In genomic region chr7:2821161-2821841, GRCh38 we compare ENCODE assay signal across 8 cellular contexts. TPM values are rescaled to one million over a fixed set of nuclear protein-coding genes. Genes with fewer than 3 reads are reported as not detected.
DNase-seq lines count a peak whose midpoint lies in the region; ATAC-seq and TF ChIP-seq lines count a peak whose summit lies in the region.

No MANE protein-coding gene starts in this region.

- no peak overlapping the region for H3K9ac ChIP-seq in liver (ENCODE audit: low read depth in 1 of 2, low read length in 2 of 2)

- peak overlapping the region; percentile 41 to 95 (median 46) for H3K27ac Mint-ChIP-seq in IgD-negative memory B cell

- WGBS in liver = 66% methylated on average over 12 of the region's 12 CpGs

- H3K27ac ChIP-seq in liver (ENCODE audit: low read depth in 1 of 2, low read length in 2 of 2) = peak overlapping the region; percentile 61 to 62

- H3K4me1 ChIP-seq in BE2C (peaks cover 4% of the 10 kb centered on the region), liver (ENCODE audit: control insufficient read depth in 4 of 4, insufficient read depth in 4 of 4, low read length in 3 of 4) (peaks cover 4 to 19% (median 14%) of the 10 kb centered on the region in 4 donors)

- H3K9me3 ChIP-seq in BE2C = no peaks in the 10 kb centered on the region
- no peaks in the 10 kb centered on the region for H3K9me3 ChIP-seq in liver (ENCODE audit: control insufficient read depth in 4 of 4, low read length in 3 of 4)

- H3K27me3 ChIP-seq in BE2C = no peaks in the 10 kb centered on the region
- no peaks in the 10 kb centered on the region for H3K27me3 ChIP-seq in liver (ENCODE audit: control insufficient read depth in 4 of 4, insufficient read depth in 4 of 4, low read length in 3 of 4)

- peaks cover 44 to 59% (median 47%) of the 10 kb centered on the region in 3 donors for H3K4me1 Mint-ChIP-seq in IgD-negative memory B cell

- H3K4me3 ChIP-seq in BE2C (ENCODE audit: low read depth, low read length) (no peak overlapping the region), liver (ENCODE audit: low read depth in 1 of 3, low read length in 3 of 3) (no peak overlapping the region)

- ATAC-seq in GM18907 (IDR thresholded peaks at IDR 0.05; ENCODE audit: unreplicated experiment) (peak; percentile 55), GM19455 (IDR thresholded peaks at IDR 0.05; ENCODE audit: unreplicated experiment) (no peak)

- DNase-seq in BE2C = no peak
- peak; percentile 77 for DNase-seq in astrocyte of the hippocampus (ENCODE audit: low read depth, low spot score)
- DNase-seq in GM19238 (ENCODE audit: insufficient read length, low spot score) = no peak
- no peak for DNase-seq in stimulated activated CD4-positive, alpha-beta T cell treated with anti-CD3 and anti-CD28 coated beads, Interleukin-15, amount 100 ng/mL, for 24 hours

- H3K36me3 ChIP-seq in BE2C (no peaks in the 10 kb centered on the region), liver (ENCODE audit: control insufficient read depth in 4 of 4, insufficient read depth in 3 of 4, low read depth in 1 of 4, low read length in 3 of 4) (no peaks in the 10 kb centered on the region)

- H3K27me3 Mint-ChIP-seq in IgD-negative memory B cell = no peaks in the 10 kb centered on the region

- H3K9me3 Mint-ChIP-seq in IgD-negative memory B cell = no peaks in the 10 kb centered on the region

- TF ChIP-seq CTCF in BE2C (IDR thresholded peaks at IDR 0.05; ENCODE audit: low read depth, low read length) (peak; percentile 45), liver (IDR thresholded peaks at IDR 0.05; ENCODE audit: low read depth, low read length, missing input control) (no peak)

- no peak for TF ChIP-seq RAD21 in liver (IDR thresholded peaks at IDR 0.05)

- H3K36me3 Mint-ChIP-seq in IgD-negative memory B cell = peaks cover 2% of the 10 kb centered on the region

- H3K4me3 Mint-ChIP-seq in IgD-negative memory B cell = peak overlapping the region; percentile 32 to 87 (median 78)

TF ChIP-seq in liver, 16 proteins besides CTCF, POLR2A, EP300 and RAD21:
- TF ChIP-seq HNF4A (conservative IDR thresholded peaks at IDR 0.05) (peak; percentile 33 to 35), ZBTB33 (IDR thresholded peaks at IDR 0.05) (no peak), RXRA (IDR thresholded peaks at IDR 0.05) (no peak)

RNA-seq across cellular contexts. Expression of gene GNA12, which starts 22.8 kb away (rescaled TPM):
- polyA plus RNA-seq in BE2C (2012; ENCODE audit: insufficient read depth, insufficient read length, low read depth) = 32.2 TPM
- 16.4 TPM for polyA plus RNA-seq in IgD-negative memory B cell
- total RNA-seq in liver = 10 to 100 TPM; 10.9 to 19.0 TPM
- polyA plus RNA-seq in liver = 10 to 100 TPM in 1 of 2 donors, 1 to 10 TPM in 1; 3.7 to 11.6 TPM
